16 cellular contexts compared by ENCODE assay signal in genomic region chr10:12875100-12875499, GRCh38.
DNase-seq lines count a peak whose midpoint lies in the region; ATAC-seq and TF ChIP-seq lines count a peak whose summit lies in the region.
"Had no signal": no experiment of that assay in that cellular context is flagged by ENCODE, and none has a peak within 500 bp of the region (broad histone marks: within the 10 kb centered on the region; RNA-seq: fewer than 3 reads in every experiment).

No MANE protein-coding gene starts in this region.

- H3K27ac ChIP-seq in left ventricle myocardium inferior (replicated peaks) (no peak overlapping the region), adrenal gland (no peak overlapping the region)
- H3K27ac ChIP-seq: heart left ventricle had no signal

- ATAC-seq in Right ventricle myocardium superior (ENCODE audit: poor library complexity), result peak; percentile 43
- ATAC-seq in GM18909 (IDR thresholded peaks at IDR 0.05; ENCODE audit: poor library complexity, unreplicated experiment), result no peak
- no peak for ATAC-seq in HG03139 (IDR thresholded peaks at IDR 0.05; ENCODE audit: unreplicated experiment)
- ATAC-seq: esophagus mucosa, heart left ventricle, Panc1 had no signal

- peaks cover 61% of the 10 kb centered on the region for H3K27me3 ChIP-seq in left ventricle myocardium inferior (ENCODE audit: low read depth)
- no peaks in the 10 kb centered on the region for H3K27me3 ChIP-seq in adrenal gland

- H3K4me3 ChIP-seq in left ventricle myocardium inferior (no peak overlapping the region), adrenal gland (no peak overlapping the region)
- H3K4me3 ChIP-seq: heart left ventricle had no signal

- no peaks in the 10 kb centered on the region for H3K36me3 ChIP-seq in left ventricle myocardium inferior
- no peaks in the 10 kb centered on the region for H3K36me3 ChIP-seq in adrenal gland (replicated peaks in 1 of 2)
- H3K36me3 ChIP-seq: heart left ventricle had no signal

- H3K4me1 ChIP-seq in left ventricle myocardium inferior, result no peaks in the 10 kb centered on the region
- H3K4me1 ChIP-seq in adrenal gland (replicated peaks in 1 of 2), result peaks cover 0 to 8% of the 10 kb centered on the region in 2 donors

- 51 to 62% (median 54%) methylated on average over 5 of the region's 5 CpGs for WGBS in adrenal gland, 4 donors

- DNase-seq in Right ventricle myocardium superior (no peak), left ventricle myocardium inferior (no peak), adrenal gland (peak in 5 of 7 donors; percentile 14 to 59 (median 37)), iris pigment epithelial cell (ENCODE audit: low read depth) (peak; percentile 3), ureter (ENCODE audit: low spot score) (peak; percentile 71)
- DNase-seq in stimulated activated naive CD4-positive, alpha-beta T cell treated with Interleukin-2 at 50 U/mL for 16 hours (lab: John Stamatoyannopoulos, UW), result no peak
- DNase-seq: CD4-positive, alpha-beta T cell; DMS79; heart left ventricle; MM.1S; NCI-H2029 treated with DMSO at 0.1 percent for 48 hours; NCI-H748 treated with DMSO at 0.1 percent for 48 hours had no signal

- intact Hi-C loops in Right ventricle myocardium superior (cut with DNase I), result no loop called here
- intact Hi-C loops in left ventricle myocardium inferior (cut with micrococcal nuclease), result no loop called here
- intact Hi-C loops in adrenal gland (cut with DNase I), result no loop called here

- TF ChIP-seq POLR2A in adrenal gland (IDR thresholded peaks at IDR 0.05), result no peak

- TF ChIP-seq CTCF in left ventricle myocardium inferior (IDR thresholded peaks at IDR 0.05; ENCODE audit: borderline replicate concordance) (no peak), adrenal gland (IDR thresholded peaks at IDR 0.05) (no peak)

- no peaks in the 10 kb centered on the region for H3K9me3 ChIP-seq in left ventricle myocardium inferior (replicated peaks)
- no peaks in the 10 kb centered on the region for H3K9me3 ChIP-seq in adrenal gland (replicated peaks in 1 of 3)

Comparison
In these comparisons a context has a peak if more than half of its experiments do, and no peak if none do; other contexts are left out.
1. DNase-seq: peak in adrenal gland (5 of 7), iris pigment epithelial cell (single experiment) and ureter (single experiment); none in Right ventricle myocardium superior (single experiment), left ventricle myocardium inferior (single experiment) and stimulated activated naive CD4-positive, alpha-beta T cell treated with Interleukin-2 at 50 U/mL for 16 hours (single experiment).